Comparison of ENCODE assay signal across 27 cellular contexts in the genomic region with DNA sequence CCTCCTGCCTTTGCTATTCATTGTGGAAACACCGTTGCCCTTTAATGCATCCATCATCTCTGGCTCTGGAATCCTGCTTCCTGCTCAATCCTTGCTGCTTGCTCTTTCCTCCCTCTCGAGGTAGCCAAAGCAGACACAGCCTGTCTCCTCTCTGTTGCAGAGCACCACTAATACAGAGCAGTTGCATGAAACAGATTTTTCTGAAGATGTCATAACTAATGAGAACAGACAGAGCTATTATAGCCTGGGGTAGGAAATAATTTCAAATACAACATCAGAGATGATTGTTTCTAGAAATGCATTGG. TPM values are rescaled to one million over a fixed set of nuclear protein-coding genes. Genes with fewer than 3 reads are reported as not detected.
A peak's percentile ranks its signal among the peaks of the same experiment; 100 is the strongest.
DNase-seq lines count a peak whose midpoint lies in the region; ATAC-seq and TF ChIP-seq lines count a peak whose summit lies in the region.
"Had no signal": no experiment of that assay in that cellular context is flagged by ENCODE, and none has a peak within 500 bp of the region (broad histone marks: within the 10 kb centered on the region; RNA-seq: fewer than 3 reads in every experiment).

No MANE protein-coding gene starts in this region.

- no peaks in the 10 kb centered on the region for H3K27me3 ChIP-seq in foreskin keratinocyte
- H3K27me3 ChIP-seq in CD8-positive, alpha-beta memory T cell (ENCODE audit: insufficient read depth, low read length, poor library complexity, severe bottlenecking) = no peaks in the 10 kb centered on the region
- H3K27me3 ChIP-seq in left lung = no peaks in the 10 kb centered on the region
- H3K27me3 ChIP-seq: heart left ventricle, pancreas, spleen, thyroid gland had no signal

- H3K4me3 Mint-ChIP-seq in type B pancreatic cell = no peak overlapping the region
- H3K4me3 Mint-ChIP-seq in CD8-positive, alpha-beta memory T cell = peak overlapping the region in 2 of 7 donors; percentile 6 to 9
- H3K4me3 Mint-ChIP-seq: activated CD4-positive, alpha-beta memory T cell treated with anti-CD3 and anti-CD28 coated beads for 36 hours; activated naive CD8-positive, alpha-beta T cell; naive thymus-derived CD8-positive, alpha-beta T cell; stimulated activated naive CD8-positive, alpha-beta T cell treated with anti-CD3 and anti-CD28 coated beads, Interleukin-15, Interleukin-2, amounts not matched to agents 100 ng/mL and 50 ng/mL, for 24 hours had no signal

- TF ChIP-seq CTCF in foreskin keratinocyte (conservative IDR thresholded peaks at IDR 0.05) (no peak), type B pancreatic cell (conservative IDR thresholded peaks at IDR 0.05) (no peak), left lung (IDR thresholded peaks at IDR 0.05) (no peak)

- H3K4me3 ChIP-seq in CD8-positive, alpha-beta memory T cell (ENCODE audit: low read length) = no peak overlapping the region
- H3K4me3 ChIP-seq in left lung = no peak overlapping the region
- H3K4me3 ChIP-seq: heart left ventricle, pancreas, spleen, thyroid gland had no signal

- H3K4me1 ChIP-seq in foreskin keratinocyte (peaks cover 26% of the 10 kb centered on the region), left lung (peaks cover 7 to 24% of the 10 kb centered on the region in 2 donors)
- no peaks in the 10 kb centered on the region for H3K4me1 ChIP-seq in CD8-positive, alpha-beta memory T cell (ENCODE audit: insufficient read depth, low read length)

- DNase-seq in NCI-H2227 (lab: John Stamatoyannopoulos, UW; ENCODE audit: unreplicated experiment) (peak; percentile 14), NCI-H2227 treated with DMSO at 0.1 percent for 48 hours (lab: John Stamatoyannopoulos, UW) (no peak), SK-N-DZ (ENCODE audit: low spot score) (peak; percentile 15), foreskin keratinocyte (no peak), type B pancreatic cell (ENCODE audit: extremely low spot score, unreplicated experiment) (no peak), left lung (no peak), iPS-NIHi7 (ENCODE audit: extremely low spot score) (no peak)
- no peak for DNase-seq in CD8-positive, alpha-beta memory T cell
- DNase-seq: activated CD4-positive, alpha-beta memory T cell treated with anti-CD3 and anti-CD28 coated beads for 36 hours; activated CD4-positive, CD25-positive, alpha-beta regulatory T cell; activated CD8-positive, alpha-beta memory T cell treated with anti-CD3 and anti-CD28 coated beads, Interleukin-2, amount 50 U/mL, for 48 hours; AML-193; EL; heart left ventricle; left cardiac atrium; naive thymus-derived CD8-positive, alpha-beta T cell; NCI-H2029 treated with DMSO at 0.1 percent for 48 hours; NCI-H82; OCI-M1; pancreas; spleen; stimulated activated CD4-positive, alpha-beta T cell treated with anti-CD3 and anti-CD28 coated beads, Interleukin-4, amount 100 ng/mL, for 24 hours; thyroid gland had no signal

- CTCF ChIA-PET in CD8-positive, alpha-beta memory T cell (lab: Charles Lee) = interaction anchor here (1.4 kb wide), 1 partner anchor 11 kb away, joined by 4 read pairs; no protein-coding TSS in a partner anchor

- POLR2A ChIA-PET in CD8-positive, alpha-beta memory T cell (lab: Charles Lee) = no interaction called here

- no peak overlapping the region for H3K27ac ChIP-seq in foreskin keratinocyte
- H3K27ac ChIP-seq in CD8-positive, alpha-beta memory T cell (ENCODE audit: low read depth, low read length) = no peak overlapping the region
- H3K27ac ChIP-seq in left lung = no peak overlapping the region
- H3K27ac ChIP-seq: 22Rv1, pancreas, spleen, thyroid gland had no signal

- peak overlapping the region; percentile 19 for H3K27ac Mint-ChIP-seq in type B pancreatic cell
- H3K27ac Mint-ChIP-seq in CD8-positive, alpha-beta memory T cell = no peak overlapping the region
- H3K27ac Mint-ChIP-seq: activated CD4-positive, alpha-beta memory T cell treated with anti-CD3 and anti-CD28 coated beads for 36 hours; activated naive CD8-positive, alpha-beta T cell; stimulated activated naive CD8-positive, alpha-beta T cell treated with anti-CD3 and anti-CD28 coated beads, Interleukin-15, Interleukin-2, amounts not matched to agents 100 ng/mL and 50 ng/mL, for 24 hours had no signal

- peaks cover 8% of the 10 kb centered on the region for H3K27me3 Mint-ChIP-seq in type B pancreatic cell
- H3K27me3 Mint-ChIP-seq in CD8-positive, alpha-beta memory T cell = peaks cover 5 to 21% of the 10 kb centered on the region in 2 donors
- H3K27me3 Mint-ChIP-seq: activated CD4-positive, alpha-beta memory T cell treated with anti-CD3 and anti-CD28 coated beads for 36 hours; stimulated activated naive CD8-positive, alpha-beta T cell treated with anti-CD3 and anti-CD28 coated beads, Interleukin-15, Interleukin-2, amounts not matched to agents 100 ng/mL and 50 ng/mL, for 24 hours had no signal

- H3K4me1 Mint-ChIP-seq in type B pancreatic cell (ENCODE audit: unreplicated experiment) = peaks cover 37% of the 10 kb centered on the region
- peaks cover 0 to 4% (median 0%) of the 10 kb centered on the region in 3 donors for H3K4me1 Mint-ChIP-seq in CD8-positive, alpha-beta memory T cell

- ATAC-seq in foreskin keratinocyte (peak; percentile 38), left lung (no peak)
- ATAC-seq: naive thymus-derived CD8-positive, alpha-beta T cell; pancreas had no signal

- no peaks in the 10 kb centered on the region for H3K36me3 Mint-ChIP-seq in type B pancreatic cell
- no peaks in the 10 kb centered on the region for H3K36me3 Mint-ChIP-seq in CD8-positive, alpha-beta memory T cell
- H3K36me3 Mint-ChIP-seq: activated CD4-positive, alpha-beta memory T cell treated with anti-CD3 and anti-CD28 coated beads for 36 hours; activated naive CD8-positive, alpha-beta T cell; naive thymus-derived CD8-positive, alpha-beta T cell had no signal

- intact Hi-C loops in left lung (cut with DNase I) = no loop called here

- H3K9me3 ChIP-seq in CD8-positive, alpha-beta memory T cell (ENCODE audit: low read length) = no peaks in the 10 kb centered on the region
- no peaks in the 10 kb centered on the region for H3K9me3 ChIP-seq in left lung
- H3K9me3 ChIP-seq: pancreas, spleen, thyroid gland had no signal

- no peaks in the 10 kb centered on the region for H3K36me3 ChIP-seq in CD8-positive, alpha-beta memory T cell (ENCODE audit: insufficient read depth, low read length)
- no peaks in the 10 kb centered on the region for H3K36me3 ChIP-seq in left lung
- H3K36me3 ChIP-seq: heart left ventricle, pancreas, spleen, thyroid gland had no signal

- H3K9me3 Mint-ChIP-seq in type B pancreatic cell = no peaks in the 10 kb centered on the region
- no peaks in the 10 kb centered on the region for H3K9me3 Mint-ChIP-seq in CD8-positive, alpha-beta memory T cell
- H3K9me3 Mint-ChIP-seq: activated CD4-positive, alpha-beta memory T cell treated with anti-CD3 and anti-CD28 coated beads for 36 hours; naive thymus-derived CD8-positive, alpha-beta T cell; stimulated activated naive CD8-positive, alpha-beta T cell treated with anti-CD3 and anti-CD28 coated beads, Interleukin-15, Interleukin-2, amounts not matched to agents 100 ng/mL and 50 ng/mL, for 24 hours had no signal

RNA-seq across cellular contexts. Expression of a gene that starts 23.3 kb away (rescaled TPM):
- 58.9 and 72.3 TPM in 2 replicates for polyA plus RNA-seq in SK-N-DZ (2014; cell fraction: cytosol; rRNA removed)
- 86.0 and 102 TPM in 2 replicates for polyA plus RNA-seq in SK-N-DZ (2014; cell fraction: nucleus; rRNA removed)
- 56.9 and 60.6 TPM in 2 replicates for total RNA-seq in foreskin keratinocyte
- 43.0 and 49.2 TPM in 2 replicates for polyA plus RNA-seq in foreskin keratinocyte
- 37.2 and 49.1 TPM in 2 replicates for total RNA-seq in type B pancreatic cell (ENCODE audit: low replicate concordance)
- total RNA-seq in CD8-positive, alpha-beta memory T cell = 10 to 100 TPM; 50.3 to 51.4 TPM
- polyA plus RNA-seq in CD8-positive, alpha-beta memory T cell = 33.8 TPM
- total RNA-seq in left lung = 10 to 100 TPM; 26.5 to 36.2 TPM

RNA-seq across cellular contexts. Expression of a gene that starts 33.1 kb away (rescaled TPM):
- 0.38 and 0.39 TPM in 2 replicates for polyA plus RNA-seq in SK-N-DZ (2014; cell fraction: cytosol; rRNA removed)
- polyA plus RNA-seq in SK-N-DZ (2014; cell fraction: nucleus; rRNA removed) = 0.73 and 1.4 TPM in 2 replicates
- total RNA-seq in foreskin keratinocyte (not detected in 2 replicates), type B pancreatic cell (ENCODE audit: low replicate concordance) (not detected in 2 replicates), left lung (not detected)
- not detected in 2 replicates for polyA plus RNA-seq in foreskin keratinocyte
- not detected for total RNA-seq in CD8-positive, alpha-beta memory T cell
- not detected for polyA plus RNA-seq in CD8-positive, alpha-beta memory T cell
- total RNA-seq: activated CD4-positive, alpha-beta memory T cell treated with anti-CD3 and anti-CD28 coated beads for 36 hours; astrocyte; naive thymus-derived CD8-positive, alpha-beta T cell; pancreas; spleen; thyroid gland had no signal
- polyA plus RNA-seq: naive thymus-derived CD8-positive, alpha-beta T cell; pancreas; spleen had no signal

Comparison
In these comparisons a context has a peak if more than half of its experiments do, and no peak if none do; other contexts are left out.
1. DNase-seq: peak in NCI-H2227 (single experiment) and SK-N-DZ (single experiment); none in NCI-H2227 treated with DMSO at 0.1 percent for 48 hours (single experiment), foreskin keratinocyte (0 of 2), type B pancreatic cell (single experiment), CD8-positive, alpha-beta memory T cell (0 of 5), left lung (0 of 2) and iPS-NIHi7 (single experiment).